ENCODE assay signal across 18 cellular contexts in genomic region chr10:123527122-123527521, GRCh38.
DNase-seq lines count a peak whose midpoint lies in the region; ATAC-seq, FAIRE-seq and TF ChIP-seq lines count a peak whose summit lies in the region.
"Had no signal": no experiment of that assay in that cellular context is flagged by ENCODE, and none has a peak within 500 bp of the region (broad histone marks: within the 10 kb centered on the region; RNA-seq: fewer than 3 reads in every experiment).

No MANE protein-coding gene starts in this region.

- H3K36me3 Mint-ChIP-seq in type B pancreatic cell = no peaks in the 10 kb centered on the region

- H3K4me3 Mint-ChIP-seq in type B pancreatic cell = no peak overlapping the region
- H3K4me3 Mint-ChIP-seq: CD8-positive, alpha-beta memory T cell; HFFc6 had no signal

- no peaks in the 10 kb centered on the region for H3K79me2 ChIP-seq in GM12878 (ENCODE audit: control insufficient read depth, insufficient read depth, low read length)

- no peak overlapping the region for H3K4me2 ChIP-seq in GM12878 (ENCODE audit: control insufficient read depth, insufficient read depth)
- H3K4me2 ChIP-seq: KMS-11 had no signal

- no peak overlapping the region for H2AFZ ChIP-seq in GM12878 (ENCODE audit: control insufficient read depth, low read depth, low read length)

- TF ChIP-seq CTCF in GM12878 (IDR thresholded peaks at IDR 0.05 in 2 of 3, conservative IDR thresholded peaks at IDR 0.05 in 1 of 3; ENCODE audit: control insufficient read depth in 2 of 3, extremely low read depth in 1 of 3, insufficient read depth in 1 of 3, low read depth in 3 of 3, low read length in 3 of 3) = no peak
- no peak for TF ChIP-seq CTCF in type B pancreatic cell (conservative IDR thresholded peaks at IDR 0.05)
- TF ChIP-seq CTCF in lower lobe of right lung (IDR thresholded peaks at IDR 0.05) = no peak

- H3K27me3 ChIP-seq in GM12878 (replicated peaks in 1 of 2; ENCODE audit: control insufficient read depth in 2 of 2, insufficient read depth in 2 of 2, low read length in 1 of 2) (no peaks in the 10 kb centered on the region), lower lobe of right lung (ENCODE audit: low read depth) (no peaks in the 10 kb centered on the region)

- TF ChIP-seq POLR2A in GM12892 (IDR thresholded peaks at IDR 0.05; ENCODE audit: low read depth, low read length) = no peak
- TF ChIP-seq POLR2A in GM12878 (IDR thresholded peaks at IDR 0.05; ENCODE audit: low read depth, low read length) = no peak

- CTCF ChIA-PET in GM12878 (lab: Yijun Ruan, JAX) = interaction anchor here (1.4 to 1.5 kb wide), 2 partner anchors 11 to 27 kb away, joined by 3 read pairs; no protein-coding TSS in a partner anchor

- no peak overlapping the region for H3K9ac ChIP-seq in GM12878 (ENCODE audit: control insufficient read depth, insufficient read depth, low read length)
- H3K9ac ChIP-seq: KMS-11 had no signal

- no peak overlapping the region for H3K27ac Mint-ChIP-seq in type B pancreatic cell
- H3K27ac Mint-ChIP-seq: CD8-positive, alpha-beta memory T cell; HFFc6 had no signal

- in situ Hi-C loops in GM12878 (cut with MboI) = no loop called here

- SMC1A ChIA-PET in GM12878 (lab: Charles Lee; ENCODE audit: uncharacterized antibody, unreplicated experiment) = interaction anchor here (0.6 to 1.0 kb wide), 4 partner anchors 10 to 128 kb away, joined by 3 to 9 read pairs (median 5); no protein-coding TSS in a partner anchor

- H3K4me1 ChIP-seq in GM12878 (ENCODE audit: control insufficient read depth, insufficient read depth, low read length) (peaks cover 9% of the 10 kb centered on the region), lower lobe of right lung (no peaks in the 10 kb centered on the region)

- ATAC-seq in GM12878 (peak; percentile 42), GM19455 (IDR thresholded peaks at IDR 0.05; ENCODE audit: unreplicated experiment) (no peak), lower lobe of right lung (no peak), HG02852 (IDR thresholded peaks at IDR 0.05; ENCODE audit: unreplicated experiment) (no peak)
- ATAC-seq: HepG2, Right ventricle myocardium inferior had no signal

- H3K4me1 Mint-ChIP-seq in type B pancreatic cell (ENCODE audit: unreplicated experiment) = no peaks in the 10 kb centered on the region
- H3K4me1 Mint-ChIP-seq: CD8-positive, alpha-beta memory T cell had no signal

- H3K27ac ChIP-seq in GM12878 (ENCODE audit: control insufficient read depth, insufficient read depth) (no peak overlapping the region), lower lobe of right lung (no peak overlapping the region)
- H3K27ac ChIP-seq: KMS-11, SK-N-MC had no signal

- POLR2A ChIA-PET in GM12878 (lab: Charles Lee) = no interaction called here

- no peak overlapping the region for H3K4me3 ChIP-seq in GM12878
- no peak overlapping the region for H3K4me3 ChIP-seq in lower lobe of right lung
- H3K4me3 ChIP-seq: SK-N-MC had no signal

- TF ChIP-seq EP300 in GM12878 (IDR thresholded peaks at IDR 0.05; ENCODE audit: borderline replicate concordance in 1 of 2, control insufficient read depth in 1 of 2, low read depth in 2 of 2, low read length in 2 of 2) = no peak

- no TSS peak for BruUV-seq in GM12878 (replicated peaks; lab: Mats Ljungman, UMichigan)

- RAD21 ChIA-PET in GM12878 (lab: Charles Lee; ENCODE audit: unreplicated experiment) = interaction anchor here (1.0 kb wide), 1 partner anchor 26 kb away, joined by 3 read pairs; no protein-coding TSS in a partner anchor

- H3K36me3 ChIP-seq in GM12878 (ENCODE audit: control insufficient read depth in 2 of 2, insufficient read depth in 2 of 2, low read length in 1 of 2) (no peaks in the 10 kb centered on the region), lower lobe of right lung (no peaks in the 10 kb centered on the region)

- TF ChIP-seq RAD21 in GM12878 (IDR thresholded peaks at IDR 0.05; ENCODE audit: insufficient read depth, low read depth, low read length) = no peak

- peaks cover 47% of the 10 kb centered on the region for H3K27me3 Mint-ChIP-seq in type B pancreatic cell

- FAIRE-seq in GM12892 (lab: Jason Lieb, UNC) (peak; percentile 73), GM12878 (lab: Jason Lieb, UNC) (peak; percentile 47)
- FAIRE-seq: HepG2 had no signal

- peaks cover 1% of the 10 kb centered on the region; the same call in 2 of the 3 replicates for H3K9me3 ChIP-seq in GM12878 (replicated peaks; ENCODE audit: control insufficient read depth, insufficient read depth, low read length)
- peaks cover under 1% of the 10 kb centered on the region for H3K9me3 ChIP-seq in lower lobe of right lung

- DNase-seq in GM12892 (ENCODE audit: insufficient read length) (no peak), NCI-H526 (lab: John Stamatoyannopoulos, UW) (peak; percentile 60 to 78), GM12878 (ENCODE audit: low read depth, low spot score) (no peak), type B pancreatic cell (ENCODE audit: extremely low spot score, unreplicated experiment) (peak; percentile 2), lower lobe of right lung (no peak), COLO668 (lab: John Stamatoyannopoulos, UW; ENCODE audit: unreplicated experiment) (no peak)
- DNase-seq: ACHN; CD8-positive, alpha-beta memory T cell; HFFc6; NCI-H1417; NCI-H2029; NCI-H510A had no signal

- no peaks in the 10 kb centered on the region for H4K20me1 ChIP-seq in GM12878 (ENCODE audit: control insufficient read depth, insufficient read depth)

- intact Hi-C loops in GM12878 (cut with micrococcal nuclease; ENCODE audit: unreplicated experiment) (no loop called here), lower lobe of right lung (cut with DNase I) (no loop called here)

- peaks cover 2% of the 10 kb centered on the region for H3K9me3 Mint-ChIP-seq in type B pancreatic cell

TF ChIP-seq in GM12878, 131 proteins besides CTCF, POLR2A, EP300 and RAD21:
- TF ChIP-seq CREB1 (IDR thresholded peaks at IDR 0.05; ENCODE audit: low read depth) (no peak), ASH2L (IDR thresholded peaks at IDR 0.05; ENCODE audit: borderline replicate concordance, low read depth) (no peak), NR2C2 (IDR thresholded peaks at IDR 0.05; ENCODE audit: borderline replicate concordance, control insufficient read depth, insufficient read length, low read depth) (no peak), YY1 (IDR thresholded peaks at IDR 0.05; ENCODE audit: low read depth, low read length) (no peak), NR2F1 (conservative IDR thresholded peaks at IDR 0.05) (no peak)

Comparison
In these comparisons a context has a peak if more than half of its experiments do, and no peak if none do; other contexts are left out.
1. DNase-seq: peak in NCI-H526 (2 of 2) and type B pancreatic cell (single experiment); none in GM12892 (single experiment), GM12878 (single experiment), lower lobe of right lung (single experiment) and COLO668 (single experiment).